In the genomic region with DNA sequence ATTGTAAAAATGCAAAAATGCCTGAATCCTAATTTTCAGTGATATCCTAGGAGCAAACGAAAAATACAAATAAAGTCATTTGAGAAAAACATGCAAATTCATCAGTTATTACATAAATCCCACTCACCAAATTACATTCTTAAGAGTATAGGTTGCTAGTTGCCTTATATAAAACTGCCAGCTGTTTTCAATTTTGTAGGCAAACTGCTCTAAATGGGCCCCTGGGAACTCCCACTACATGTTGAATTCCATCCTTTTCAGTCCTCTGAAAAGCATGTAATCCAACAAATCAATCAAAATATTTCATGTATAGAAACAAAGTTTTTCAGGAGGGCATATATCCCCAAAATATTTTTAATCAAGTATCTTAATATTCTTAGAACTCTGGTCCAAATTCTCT, we compare ENCODE assay signal across 1 cellular context.
TF ChIP-seq lines count a peak whose summit lies in the region.

No MANE protein-coding gene starts in this region.

TF ChIP-seq in K562, 482 proteins besides CTCF, POLR2A, EP300 and RAD21:
- TF ChIP-seq CCNT2 (IDR thresholded peaks at IDR 0.05; ENCODE audit: borderline replicate concordance, extremely low read depth, insufficient read length, low read depth, low read length) (no peak), CEBPG (CRISPR knock-in tag; IDR thresholded peaks at IDR 0.05) (no peak), CEBPG (tag; conservative IDR thresholded peaks at IDR 0.05 in 1 of 2, IDR thresholded peaks at IDR 0.05 in 1 of 2) (0 out of 4 replicates have a peak, but pooled peaks of 1 of the 2 experiments have one; percentile 10), ZNF316 (IDR thresholded peaks at IDR 0.05) (peak; percentile 40; the same call in 1 of the 2 replicates), CEBPB (tag; IDR thresholded peaks at IDR 0.05) (0 out of 2 replicates have a peak, but pooled peaks have one; percentile 13)
- TF ChIP-seq, protein P1, sequence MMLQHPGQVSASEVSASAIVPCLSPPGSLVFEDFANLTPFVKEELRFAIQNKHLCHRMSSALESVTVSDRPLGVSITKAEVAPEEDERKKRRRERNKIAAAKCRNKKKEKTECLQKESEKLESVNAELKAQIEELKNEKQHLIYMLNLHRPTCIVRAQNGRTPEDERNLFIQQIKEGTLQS (IDR thresholded peaks at IDR 0.05): peak; percentile 66; the same call in 1 of the 2 replicates
- TF ChIP-seq, protein P1 (CRISPR knock-in tag; conservative IDR thresholded peaks at IDR 0.05): no peak
TF ChIP-seq in K562: peak in this region for 4.
